In the genomic region with DNA sequence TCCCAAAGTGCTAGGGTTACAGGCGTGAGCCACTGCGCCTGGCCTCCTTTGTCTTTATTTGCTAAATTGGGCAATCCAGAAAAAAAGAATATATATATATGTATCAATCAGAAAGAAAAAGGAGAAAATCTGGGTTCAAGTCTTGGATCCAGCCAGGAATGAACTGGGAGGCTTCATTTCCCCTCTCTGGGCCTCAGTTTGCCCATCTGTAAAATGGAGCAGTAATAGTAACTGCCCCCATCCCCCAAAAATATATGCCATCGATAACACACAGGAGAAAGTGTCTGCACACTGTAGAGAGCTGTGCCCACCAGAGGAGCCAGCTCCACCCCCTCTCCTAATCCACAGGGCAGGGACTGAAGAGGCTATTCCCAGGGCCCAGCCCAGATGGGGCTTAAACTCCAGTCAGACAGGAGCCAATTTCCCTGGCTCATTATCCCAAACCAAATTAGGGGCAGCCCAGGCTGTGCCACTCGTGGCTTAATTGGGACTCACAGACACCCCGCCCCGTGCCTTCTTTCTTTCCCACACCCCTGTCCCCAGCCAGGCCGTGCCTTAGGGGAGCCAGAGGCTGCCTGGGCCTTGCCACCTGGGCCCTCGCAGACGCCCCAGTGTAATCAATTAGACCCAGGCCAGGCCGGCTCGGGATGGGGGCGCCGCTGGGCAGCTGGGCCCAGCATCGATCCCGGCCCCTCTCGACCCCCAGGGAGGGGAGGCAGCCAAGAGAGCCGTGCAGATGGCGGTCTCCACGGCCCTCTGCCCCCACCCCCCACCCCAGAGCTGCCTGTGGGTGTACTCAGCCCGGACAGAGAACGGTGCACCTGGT, we compare ENCODE assay signal across 1 cellular context.
TF ChIP-seq lines count a peak whose summit lies in the region.

No MANE protein-coding gene starts in this region.

TF ChIP-seq in H1, 55 proteins besides CTCF, POLR2A, EP300 and RAD21:
- TF ChIP-seq SIRT6 (IDR thresholded peaks at IDR 0.05; ENCODE audit: low read length) (no peak), KDM1A (IDR thresholded peaks at IDR 0.05; ENCODE audit: borderline replicate concordance, low read length) (peak; percentile 69), BCL11A (IDR thresholded peaks at IDR 0.05; ENCODE audit: low read depth in 2 of 2, low read length in 2 of 2) (no peak)
TF ChIP-seq in H1: peak in this region for 1.
